In the genomic region with DNA sequence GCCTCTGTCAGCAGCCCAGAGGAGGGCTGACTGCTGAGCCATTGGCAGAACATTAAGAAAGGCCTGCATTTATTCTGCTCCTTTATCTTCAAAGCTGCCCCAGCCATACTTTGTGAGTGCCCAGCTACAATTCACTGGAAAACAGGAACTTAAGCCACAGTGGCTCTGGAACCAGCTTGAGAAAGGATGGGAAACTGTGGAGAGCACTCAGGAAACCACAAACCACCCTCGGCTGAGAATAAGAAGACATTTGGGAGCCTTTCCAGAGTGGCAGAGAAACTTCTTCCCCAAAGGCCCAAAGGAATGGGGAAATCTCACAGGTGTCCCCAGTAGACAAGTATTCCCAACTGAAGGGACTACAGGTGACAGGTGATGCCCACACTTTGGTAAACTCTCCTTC, we compare ENCODE assay signal across 9 cellular contexts. TPM values are rescaled to one million over a fixed set of nuclear protein-coding genes. Genes with fewer than 3 reads are reported as not detected.
DNase-seq lines count a peak whose midpoint lies in the region; ATAC-seq and TF ChIP-seq lines count a peak whose summit lies in the region.
"Had no signal": no experiment of that assay in that cellular context is flagged by ENCODE, and none has a peak within 500 bp of the region (broad histone marks: within the 10 kb centered on the region; RNA-seq: fewer than 3 reads in every experiment).

No MANE protein-coding gene starts in this region.

- no peaks in the 10 kb centered on the region for H3K36me3 ChIP-seq in duodenal mucosa (ENCODE audit: control insufficient read depth in 1 of 2, insufficient read depth in 2 of 2, low read length in 2 of 2)
- H3K36me3 ChIP-seq in subcutaneous abdominal adipose tissue (ENCODE audit: control insufficient read depth in 5 of 5, insufficient read depth in 5 of 5, low read length in 5 of 5), result no peaks in the 10 kb centered on the region

- H3K36me3 Mint-ChIP-seq in T-helper 1 cell treated with Interleukin-12 subunit alpha and Interleukin-12 subunit beta and Interleukin-4 antibody, amounts not matched to agents 30 μg/mL and 1 μg/mL, for 36 hours (ENCODE audit: low read depth), result peaks cover 5% of the 10 kb centered on the region

- H3K9ac ChIP-seq in duodenal mucosa (ENCODE audit: low read depth in 1 of 2, low read length in 2 of 2) (peak overlapping the region in 1 of 2 donors; percentile 81), subcutaneous abdominal adipose tissue (ENCODE audit: low read length in 5 of 5) (peak overlapping the region in 4 of 5 donors; percentile 22 to 61 (median 50))

- POLR2A ChIA-PET in RWPE1 (lab: Yijun Ruan, JAX; ENCODE audit: low non-redundant PET) (no interaction called here), GM10248 (lab: Yijun Ruan, JAX) (no interaction called here)

- H3K4me1 ChIP-seq in duodenal mucosa (ENCODE audit: control insufficient read depth in 1 of 2, insufficient read depth in 2 of 2, low read length in 2 of 2), result peaks cover 49 to 61% of the 10 kb centered on the region in 2 donors
- peaks cover 24 to 83% (median 74%) of the 10 kb centered on the region in 5 donors for H3K4me1 ChIP-seq in subcutaneous abdominal adipose tissue (ENCODE audit: control insufficient read depth in 5 of 5, insufficient read depth in 5 of 5, low read length in 5 of 5)

- H3K4me3 ChIP-seq in duodenal mucosa (ENCODE audit: low read depth in 1 of 2, low read length in 2 of 2), result peak overlapping the region; percentile 38 to 55
- H3K4me3 ChIP-seq in subcutaneous abdominal adipose tissue (ENCODE audit: low read depth in 1 of 5, low read length in 5 of 5), result peak overlapping the region in 2 of 5 donors; percentile 31 to 37
- H3K4me3 ChIP-seq in coronary artery, result no peak overlapping the region

- TF ChIP-seq CTCF in RWPE1 (conservative IDR thresholded peaks at IDR 0.05; ENCODE audit: low read depth) (no peak), GM10248 (IDR thresholded peaks at IDR 0.05; ENCODE audit: control extremely low read depth, extremely low read depth, low read depth, missing control alignments) (no peak), omental fat pad (IDR thresholded peaks at IDR 0.05) (no peak), coronary artery (IDR thresholded peaks at IDR 0.05) (no peak)

- CTCF ChIA-PET in RWPE1 (lab: Yijun Ruan, JAX) (no interaction called here), GM10248 (lab: Yijun Ruan, JAX) (interaction anchor here (0.7 to 6.2 kb wide), 9 partner anchors 8 to 98 kb away, joined by 3 to 26 read pairs (median 4); no protein-coding TSS in a partner anchor)

- DNase-seq in T-helper 1 cell, result no peak
- no peak for DNase-seq in RWPE1 (ENCODE audit: low spot score)
- no peak for DNase-seq in GM10248 (ENCODE audit: extremely low spot score)
- no peak for DNase-seq in omental fat pad (ENCODE audit: low spot score)
- no peak for DNase-seq in coronary artery (ENCODE audit: low spot score)
- DNase-seq: NCI-H1930 had no signal

- H3K27ac ChIP-seq in RWPE1 (peak overlapping the region; percentile 95), duodenal mucosa (ENCODE audit: low read depth, low read length) (no peak overlapping the region), subcutaneous abdominal adipose tissue (ENCODE audit: low read depth, low read length) (peak overlapping the region; percentile 86), coronary artery (peak overlapping the region in 1 of 2 donors; percentile 59)

- H3K4me3 Mint-ChIP-seq in T-helper 1 cell treated with Interleukin-12 subunit alpha and Interleukin-12 subunit beta and Interleukin-4 antibody, amounts not matched to agents 30 μg/mL and 1 μg/mL, for 36 hours, result peak overlapping the region; percentile 43

- H3K9me3 ChIP-seq in duodenal mucosa (ENCODE audit: control insufficient read depth in 1 of 2, low read length in 2 of 2), result no peaks in the 10 kb centered on the region
- H3K9me3 ChIP-seq in subcutaneous abdominal adipose tissue (ENCODE audit: control insufficient read depth in 5 of 5, low read length in 5 of 5), result no peaks in the 10 kb centered on the region

- H3K9me3 Mint-ChIP-seq in T-helper 1 cell treated with Interleukin-12 subunit alpha and Interleukin-12 subunit beta and Interleukin-4 antibody, amounts not matched to agents 30 μg/mL and 1 μg/mL, for 36 hours, result no peaks in the 10 kb centered on the region

- H3K27ac Mint-ChIP-seq in T-helper 1 cell treated with Interleukin-12 subunit alpha and Interleukin-12 subunit beta and Interleukin-4 antibody, amounts not matched to agents 30 μg/mL and 1 μg/mL, for 36 hours, result peak overlapping the region; percentile 93

- H3K27me3 Mint-ChIP-seq in T-helper 1 cell treated with Interleukin-12 subunit alpha and Interleukin-12 subunit beta and Interleukin-4 antibody, amounts not matched to agents 30 μg/mL and 1 μg/mL, for 36 hours (ENCODE audit: low read depth), result no peaks in the 10 kb centered on the region

- H3K27me3 ChIP-seq in duodenal mucosa (ENCODE audit: control insufficient read depth in 1 of 2, insufficient read depth in 2 of 2, low read length in 2 of 2) (no peaks in the 10 kb centered on the region), subcutaneous abdominal adipose tissue (ENCODE audit: control insufficient read depth in 5 of 5, insufficient read depth in 4 of 5, low read length in 5 of 5) (peaks cover 0 to 4% (median 0%) of the 10 kb centered on the region in 5 donors)

- ATAC-seq in omental fat pad (ENCODE audit: low FRiP score), result no peak

- peaks cover 66% of the 10 kb centered on the region for H3K4me1 Mint-ChIP-seq in T-helper 1 cell treated with Interleukin-12 subunit alpha and Interleukin-12 subunit beta and Interleukin-4 antibody, amounts not matched to agents 30 μg/mL and 1 μg/mL, for 36 hours (ENCODE audit: low read depth)

RNA-seq across cellular contexts. Expression of gene LAMB3, which starts 1.8 kb away (rescaled TPM):
- total RNA-seq in omental fat pad, result 10 to 100 TPM in 1 of 4 donors, 1 to 10 TPM in 3; 2.5 to 69.9 (median 6.3) TPM

RNA-seq across cellular contexts. Expression of gene G0S2, which starts 24.8 kb away (rescaled TPM):
- 1,000 to 10,000 TPM in 3 of 4 donors, 100 to 1,000 TPM in 1; 423 to 6,912 (median 1,538) TPM for total RNA-seq in omental fat pad

RNA-seq across cellular contexts. Expression of gene HSD11B1, which starts 54.2 kb away (rescaled TPM):
- 10 to 100 TPM; 12.8 to 47.3 (median 18.0) TPM for total RNA-seq in omental fat pad
